ENCODE assay signal across 1 cellular context in genomic region chr2:101976887-101977286, GRCh38.
TF ChIP-seq lines count a peak whose summit lies in the region.

No MANE protein-coding gene starts in this region.

TF ChIP-seq in IMR-90, 13 proteins besides CTCF, POLR2A, EP300 and RAD21:
- TF ChIP-seq ELK1 (IDR thresholded peaks at IDR 0.05; ENCODE audit: borderline replicate concordance, low read depth, low read length) (no peak), RCOR1 (IDR thresholded peaks at IDR 0.05; ENCODE audit: insufficient replicate concordance, low read length) (no peak), NFE2L2 (IDR thresholded peaks at IDR 0.05; ENCODE audit: low read depth, low read length) (no peak), CEBPB (IDR thresholded peaks at IDR 0.05; ENCODE audit: low read depth, low read length) (no peak), BHLHE40 (IDR thresholded peaks at IDR 0.05; ENCODE audit: low read depth, low read length) (no peak), SMC3 (IDR thresholded peaks at IDR 0.05; ENCODE audit: low read depth, low read length) (no peak), CHD1 (IDR thresholded peaks at IDR 0.05; ENCODE audit: low read depth, low read length) (no peak), MAZ (IDR thresholded peaks at IDR 0.05; ENCODE audit: borderline replicate concordance, low read depth, low read length) (no peak), MAFK (IDR thresholded peaks at IDR 0.05; ENCODE audit: low read depth, low read length) (no peak), MXI1 (IDR thresholded peaks at IDR 0.05; ENCODE audit: borderline replicate concordance, low read depth, low read length) (no peak), RFX5 (IDR thresholded peaks at IDR 0.05; ENCODE audit: low read depth, low read length) (no peak), FOS (IDR thresholded peaks at IDR 0.05; ENCODE audit: low read depth, low read length) (no peak)
- TF ChIP-seq, protein P1, sequence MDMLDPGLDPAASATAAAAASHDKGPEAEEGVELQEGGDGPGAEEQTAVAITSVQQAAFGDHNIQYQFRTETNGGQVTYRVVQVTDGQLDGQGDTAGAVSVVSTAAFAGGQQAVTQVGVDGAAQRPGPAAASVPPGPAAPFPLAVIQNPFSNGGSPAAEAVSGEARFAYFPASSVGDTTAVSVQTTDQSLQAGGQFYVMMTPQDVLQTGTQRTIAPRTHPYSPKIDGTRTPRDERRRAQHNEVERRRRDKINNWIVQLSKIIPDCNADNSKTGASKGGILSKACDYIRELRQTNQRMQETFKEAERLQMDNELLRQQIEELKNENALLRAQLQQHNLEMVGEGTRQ (IDR thresholded peaks at IDR 0.05; ENCODE audit: low read depth, low read length): no peak
